In genomic region chr9:134135343-134136116, GRCh38 we compare ENCODE assay signal across 8 cellular contexts. TPM values are rescaled to one million over a fixed set of nuclear protein-coding genes. Genes with fewer than 3 reads are reported as not detected.
DNase-seq lines count a peak whose midpoint lies in the region; ATAC-seq and TF ChIP-seq lines count a peak whose summit lies in the region.

WDR5 (plus strand) TSS chr9:134136082; CDS start chr9:134139878, 3,796 bp downstream.

- peak; percentile 79 for ATAC-seq in DND-41 (ENCODE audit: insufficient read depth, low read depth)
- ATAC-seq in stimulated activated naive CD8-positive, alpha-beta T cell treated with anti-CD3 and anti-CD28 coated beads, Interleukin-15, amount 100 ng/mL, for 72 hours: peak; percentile 83

- H3K27me3 ChIP-seq in DND-41 (ENCODE audit: insufficient read depth, low read length, poor library complexity) (no peaks in the 10 kb centered on the region), GM23248 (replicated peaks; ENCODE audit: insufficient read depth) (no peaks in the 10 kb centered on the region), Loucy (ENCODE audit: insufficient read depth, low read length, poor library complexity, severe bottlenecking) (no peaks in the 10 kb centered on the region), SJSA1 (replicated peaks) (no peaks in the 10 kb centered on the region)

- H3K79me2 ChIP-seq in DND-41 (ENCODE audit: insufficient read depth, low read length) (peaks cover 60% of the 10 kb centered on the region), GM23248 (ENCODE audit: insufficient read depth) (peaks cover 44% of the 10 kb centered on the region), Loucy (ENCODE audit: insufficient read depth, low read length) (peaks cover 55% of the 10 kb centered on the region)

- TF ChIP-seq CTCF in DND-41 (IDR thresholded peaks at IDR 0.05; ENCODE audit: borderline replicate concordance, extremely low read depth, low read length, poor library complexity, severe bottlenecking): peak; percentile 37
- TF ChIP-seq CTCF in Loucy (conservative IDR thresholded peaks at IDR 0.05; ENCODE audit: low read length): peak; percentile 48
- no peak for TF ChIP-seq CTCF in foreskin fibroblast (IDR thresholded peaks at IDR 0.05; ENCODE audit: low read depth, low read length)
- TF ChIP-seq CTCF in neural crest cell (conservative IDR thresholded peaks at IDR 0.05): peak; percentile 31

- no peaks in the 10 kb centered on the region for H3K27me3 Mint-ChIP-seq in neural crest cell (ENCODE audit: low read depth)
- H3K27me3 Mint-ChIP-seq in stimulated activated naive CD8-positive, alpha-beta T cell treated with anti-CD3 and anti-CD28 coated beads, Interleukin-15, amount 100 ng/mL, for 72 hours: no peaks in the 10 kb centered on the region

- DNase-seq in DND-41: peak; percentile 88
- peak; percentile 96 for DNase-seq in GM23248
- peak; percentile 74 to 87 for DNase-seq in SJSA1 (ENCODE audit: low read depth in 1 of 2, low spot score in 2 of 2)
- DNase-seq in activated gamma-delta T cell treated with anti-CD3 and anti-CD28 coated beads, Interleukin-2, amount 50 U/mL, for 16 hours (ENCODE audit: low read depth): peak; percentile 91
- peak; percentile 87 to 97 for DNase-seq in foreskin fibroblast
- peak; percentile 90 for DNase-seq in neural crest cell (ENCODE audit: low read depth, low spot score)
- peak; percentile 90 to 91 for DNase-seq in stimulated activated naive CD8-positive, alpha-beta T cell treated with anti-CD3 and anti-CD28 coated beads, Interleukin-15, amount 100 ng/mL, for 72 hours

- H3K9me3 ChIP-seq in DND-41 (ENCODE audit: insufficient read depth, low read length, severe bottlenecking) (no peaks in the 10 kb centered on the region), GM23248 (ENCODE audit: low read depth) (no peaks in the 10 kb centered on the region), Loucy (ENCODE audit: insufficient read depth, low read depth, low read length) (no peaks in the 10 kb centered on the region), SJSA1 (replicated peaks) (no peaks in the 10 kb centered on the region)

- peak within 1 kb of the TSS; percentile 98 for H3K27ac ChIP-seq in DND-41 (ENCODE audit: low read length)
- peak within 1 kb of the TSS; percentile 31 for H3K27ac ChIP-seq in GM23248
- peak within 1 kb of the TSS; percentile 47 for H3K27ac ChIP-seq in SJSA1

- H3K4me1 ChIP-seq in DND-41 (ENCODE audit: insufficient read depth, low read length) (peaks cover 40% of the 10 kb centered on the region), GM23248 (ENCODE audit: insufficient read depth) (peaks cover 33% of the 10 kb centered on the region), Loucy (ENCODE audit: insufficient read depth, low read length, poor library complexity, severe bottlenecking) (peaks cover 40% of the 10 kb centered on the region), SJSA1 (replicated peaks) (peaks cover 14% of the 10 kb centered on the region)

- H3F3A ChIP-seq in GM23248 (ENCODE audit: insufficient read depth) (peaks cover 14% of the 10 kb centered on the region; the same call in 1 of the 2 replicates), Loucy (ENCODE audit: low read depth) (peaks cover 3% of the 10 kb centered on the region; the same call in 1 of the 2 replicates)

- H3K4me3 Mint-ChIP-seq in neural crest cell: peak within 1 kb of the TSS; percentile 96
- H3K4me3 Mint-ChIP-seq in stimulated activated naive CD8-positive, alpha-beta T cell treated with anti-CD3 and anti-CD28 coated beads, Interleukin-15, amount 100 ng/mL, for 72 hours: peak within 1 kb of the TSS; percentile 96 to 99

- WGBS in GM23248 (ENCODE audit: low coverage in 1 of 2, low lambda C conversion rate in 2 of 2, missing lambda C conversion rate in 2 of 2), 2 experiments: 2% methylated on average over 54 to 59 of the region's 81 CpGs

- H3K36me3 Mint-ChIP-seq in neural crest cell (ENCODE audit: low read depth): no peaks in the 10 kb centered on the region

- H3K36me3 ChIP-seq in DND-41 (ENCODE audit: insufficient read depth, low read length) (peaks cover 28% of the 10 kb centered on the region), GM23248 (ENCODE audit: low read depth) (no peaks in the 10 kb centered on the region), Loucy (ENCODE audit: insufficient read depth, low read length) (peaks cover 13% of the 10 kb centered on the region; the same call in 1 of the 2 replicates), SJSA1 (peaks cover 35% of the 10 kb centered on the region)

- H3K4me2 ChIP-seq in DND-41 (ENCODE audit: insufficient read depth, low read length) (peak within 1 kb of the TSS; percentile 98), GM23248 (ENCODE audit: unreplicated experiment) (peak within 1 kb of the TSS; percentile 90), Loucy (ENCODE audit: low read depth, low read length, poor library complexity, severe bottlenecking) (peak within 1 kb of the TSS; percentile 99)

- H4K20me1 ChIP-seq in DND-41 (ENCODE audit: insufficient read depth, low read length): peaks cover 39% of the 10 kb centered on the region
- no peaks in the 10 kb centered on the region; the same call in 1 of the 2 replicates for H4K20me1 ChIP-seq in GM23248 (ENCODE audit: insufficient read depth)
- H4K20me1 ChIP-seq in Loucy (ENCODE audit: insufficient read depth, low read length, poor library complexity, severe bottlenecking): peaks cover 32% of the 10 kb centered on the region

- no peaks in the 10 kb centered on the region for H3K9me3 Mint-ChIP-seq in neural crest cell
- no peaks in the 10 kb centered on the region for H3K9me3 Mint-ChIP-seq in stimulated activated naive CD8-positive, alpha-beta T cell treated with anti-CD3 and anti-CD28 coated beads, Interleukin-15, amount 100 ng/mL, for 72 hours

- H3K4me3 ChIP-seq in DND-41 (ENCODE audit: low read depth in 1 of 2, low read length in 2 of 2) (peak within 1 kb of the TSS; percentile 98), GM23248 (peak within 1 kb of the TSS; percentile 98), Loucy (ENCODE audit: low read length, poor library complexity, severe bottlenecking) (peak within 1 kb of the TSS; percentile 99), SJSA1 (peak within 1 kb of the TSS; percentile 69), foreskin fibroblast (ENCODE audit: low read depth in 1 of 2, low read length in 2 of 2) (peak within 1 kb of the TSS; percentile 82 to 90)

- H3K27ac Mint-ChIP-seq in neural crest cell (ENCODE audit: unreplicated experiment): peak within 1 kb of the TSS; percentile 97
- peak within 1 kb of the TSS; percentile 98 for H3K27ac Mint-ChIP-seq in stimulated activated naive CD8-positive, alpha-beta T cell treated with anti-CD3 and anti-CD28 coated beads, Interleukin-15, amount 100 ng/mL, for 72 hours

- H3K9ac ChIP-seq in DND-41 (ENCODE audit: low read depth, low read length) (peak within 1 kb of the TSS; percentile 99), GM23248 (peak within 1 kb of the TSS; percentile 94), Loucy (ENCODE audit: low read depth, low read length, poor library complexity, severe bottlenecking) (peak within 1 kb of the TSS; percentile 97)

- H2AFZ ChIP-seq in DND-41 (ENCODE audit: low read depth, low read length): peak within 1 kb of the TSS; percentile 97
- peak within 1 kb of the TSS; percentile 100 for H2AFZ ChIP-seq in GM23248
- H2AFZ ChIP-seq in Loucy (ENCODE audit: low read length): peak within 1 kb of the TSS; percentile 96

- peaks cover 40% of the 10 kb centered on the region for H3K4me1 Mint-ChIP-seq in neural crest cell
- H3K4me1 Mint-ChIP-seq in stimulated activated naive CD8-positive, alpha-beta T cell treated with anti-CD3 and anti-CD28 coated beads, Interleukin-15, amount 100 ng/mL, for 72 hours: peaks cover 57% of the 10 kb centered on the region

- no peaks in the 10 kb centered on the region for H3K9me2 ChIP-seq in GM23248 (ENCODE audit: insufficient read depth)
- H3K9me2 ChIP-seq in Loucy (replicated peaks; ENCODE audit: low read depth, low read length): no peaks in the 10 kb centered on the region

- in situ Hi-C loops in GM23248 (cut with MboI): no loop called here

RNA-seq across cellular contexts. Expression of gene WDR5, which starts in this region (rescaled TPM):
- total RNA-seq in GM23248 (2014; rRNA removed; shearing (Covaris generic)): 25.9 and 29.2 TPM in 2 replicates
- polyA plus RNA-seq in GM23248 (2016; fragmentation: Nextera tagmentation; extraction: Ambion mirVana): 21.0 and 21.8 TPM in 2 replicates
- 16.9 and 26.7 TPM in 2 replicates for total RNA-seq in SJSA1 (2014; rRNA removed; shearing (Covaris generic))
- 67.2 and 68.2 TPM in 2 replicates for total RNA-seq in neural crest cell

Comparison
In these comparisons a context has a peak if more than half of its experiments do, and no peak if none do; other contexts are left out.
1. Peak in every context shown above with its lines: DNase-seq, ATAC-seq, H3K4me3 ChIP-seq and H3K27ac ChIP-seq.
2. H3K27ac ChIP-seq: peak in every context shown above with its lines; median percentile 98 in DND-41; 47 in SJSA1; 31 in GM23248.